Comparison of ENCODE assay signal across 17 cellular contexts in genomic region chr15:56693761-56694160, GRCh38. TPM values are rescaled to one million over a fixed set of nuclear protein-coding genes. Genes with fewer than 3 reads are reported as not detected.
DNase-seq lines count a peak whose midpoint lies in the region; ATAC-seq, FAIRE-seq and TF ChIP-seq lines count a peak whose summit lies in the region.
"Had no signal": no experiment of that assay in that cellular context is flagged by ENCODE, and none has a peak within 500 bp of the region (broad histone marks: within the 10 kb centered on the region; RNA-seq: fewer than 3 reads in every experiment).

No MANE protein-coding gene starts in this region.

- DNase-seq in AG09319 (ENCODE audit: extremely low read depth, low read depth) (peak; percentile 16), GM19239 (ENCODE audit: insufficient read length, low spot score) (no peak), brain microvascular endothelial cell (peak; percentile 3), fibroblast of villous mesenchyme (ENCODE audit: low read depth) (peak; percentile 38), OCI-LY7 (ENCODE audit: low spot score) (no peak), hepatocyte (ENCODE audit: low spot score) (no peak), pancreas (no peak)
- DNase-seq: CD8-positive, alpha-beta T cell; GM23248; NCI-H1048; NCI-H2107; NCI-H69; PC-9; SK-N-SH had no signal

- ATAC-seq in pancreas (no peak), GM21526 (IDR thresholded peaks at IDR 0.05; ENCODE audit: low FRiP score, unreplicated experiment) (no peak)
- ATAC-seq: CD8-positive, alpha-beta T cell; HCT116; Right ventricle myocardium inferior had no signal

- H3K27ac ChIP-seq in brain microvascular endothelial cell: no peak overlapping the region
- no peak overlapping the region for H3K27ac ChIP-seq in OCI-LY7 (ENCODE audit: low read depth, low read length, poor library complexity, severe bottlenecking)
- no peak overlapping the region for H3K27ac ChIP-seq in hepatocyte
- no peak overlapping the region for H3K27ac ChIP-seq in pancreas
- H3K27ac ChIP-seq: GM23248, PC-9 had no signal

- FAIRE-seq in GM19239 (lab: Jason Lieb, UNC): peak; percentile 49
- FAIRE-seq in pancreas (lab: Jason Lieb, UNC): no peak

- H4K20me1 ChIP-seq in OCI-LY7 (ENCODE audit: insufficient read depth, low read length) (no peaks in the 10 kb centered on the region), hepatocyte (ENCODE audit: insufficient read depth, poor library complexity, severe bottlenecking) (no peaks in the 10 kb centered on the region)

- no peaks in the 10 kb centered on the region for H3K9me3 ChIP-seq in OCI-LY7 (ENCODE audit: low read length)
- no peaks in the 10 kb centered on the region for H3K9me3 ChIP-seq in hepatocyte (ENCODE audit: low read depth)
- H3K9me3 ChIP-seq in pancreas: no peaks in the 10 kb centered on the region
- H3K9me3 ChIP-seq: SK-N-SH had no signal

- H3K4me2 ChIP-seq in OCI-LY7 (ENCODE audit: low read length): no peak overlapping the region
- no peak overlapping the region for H3K4me2 ChIP-seq in hepatocyte
- H3K4me2 ChIP-seq: PC-9, SK-N-SH had no signal

- H3K4me1 ChIP-seq in OCI-LY7 (ENCODE audit: insufficient read depth, low read length, poor library complexity, severe bottlenecking): no peaks in the 10 kb centered on the region
- no peaks in the 10 kb centered on the region for H3K4me1 ChIP-seq in hepatocyte (ENCODE audit: insufficient read depth)
- no peaks in the 10 kb centered on the region for H3K4me1 ChIP-seq in pancreas

- H3K79me2 ChIP-seq in OCI-LY7 (ENCODE audit: insufficient read depth, low read depth, low read length) (no peaks in the 10 kb centered on the region), hepatocyte (no peaks in the 10 kb centered on the region)

- intact Hi-C loops in OCI-LY7 (cut with micrococcal nuclease; ENCODE audit: unreplicated experiment): no loop called here
- intact Hi-C loops in pancreas (cut with DNase I): no loop called here

- in situ Hi-C loops in brain microvascular endothelial cell (cut with HindIII; ENCODE audit: low pct_ligation_motif_present, low sequenced_read_pairs): no loop called here

- TF ChIP-seq CTCF in AG09319 (IDR thresholded peaks at IDR 0.05; ENCODE audit: low read depth, low read length) (no peak), brain microvascular endothelial cell (IDR thresholded peaks at IDR 0.05; ENCODE audit: low read depth, low read length, missing control alignments) (no peak), fibroblast of villous mesenchyme (IDR thresholded peaks at IDR 0.05; ENCODE audit: insufficient read depth, low read depth, low read length) (no peak), OCI-LY7 (conservative IDR thresholded peaks at IDR 0.05; ENCODE audit: low read length) (no peak), hepatocyte (IDR thresholded peaks at IDR 0.05; ENCODE audit: poor library complexity) (no peak), pancreas (IDR thresholded peaks at IDR 0.05) (no peak)

- CTCF ChIA-PET in OCI-LY7 (lab: Charles Lee; ENCODE audit: unreplicated experiment): no interaction called here

- no peaks in the 10 kb centered on the region for H3K9me2 ChIP-seq in OCI-LY7 (ENCODE audit: insufficient read depth, low read length)
- no peaks in the 10 kb centered on the region for H3K9me2 ChIP-seq in hepatocyte (replicated peaks; ENCODE audit: insufficient read depth)
- H3K9me2 ChIP-seq: SK-N-SH had no signal

- peaks cover 6% of the 10 kb centered on the region for H3K36me3 ChIP-seq in brain microvascular endothelial cell (replicated peaks)
- H3K36me3 ChIP-seq in OCI-LY7 (ENCODE audit: insufficient read depth, low read length): peaks cover 10% of the 10 kb centered on the region
- no peaks in the 10 kb centered on the region for H3K36me3 ChIP-seq in hepatocyte (replicated peaks; ENCODE audit: insufficient read depth, low read depth)
- H3K36me3 ChIP-seq in pancreas: peaks cover 0 to 5% (median 4%) of the 10 kb centered on the region in 3 donors

- 42% methylated on average over 3 of the region's 3 CpGs for WGBS in hepatocyte (ENCODE audit: low lambda C conversion rate, missing lambda C conversion rate)
- WGBS in pancreas, 2 donors: 70 to 72% methylated on average over 3 of the region's 3 CpGs

- H3K4me3 ChIP-seq in brain microvascular endothelial cell (ENCODE audit: low read depth, low read length) (no peak overlapping the region), fibroblast of villous mesenchyme (ENCODE audit: low read depth, low read length) (no peak overlapping the region), OCI-LY7 (ENCODE audit: low read depth, low read length, poor library complexity, severe bottlenecking) (no peak overlapping the region), hepatocyte (no peak overlapping the region), pancreas (no peak overlapping the region)
- H3K4me3 ChIP-seq: GM23248, PC-9 had no signal

- H2AFZ ChIP-seq in OCI-LY7 (ENCODE audit: low read length) (no peak overlapping the region), hepatocyte (no peak overlapping the region)
- H2AFZ ChIP-seq: GM23248, PC-9 had no signal

- no TSS peak for BruUV-seq in OCI-LY7 (replicated peaks; lab: Mats Ljungman, UMichigan)

- POLR2A ChIA-PET in OCI-LY7 (lab: Charles Lee): interaction anchor here (0.6 to 0.7 kb wide), 3 partner anchors 11 to 549 kb away, joined by 3 read pairs; no protein-coding TSS in a partner anchor

- no peaks in the 10 kb centered on the region for H3K27me3 ChIP-seq in brain microvascular endothelial cell (replicated peaks)
- no peaks in the 10 kb centered on the region for H3K27me3 ChIP-seq in hepatocyte
- no peaks in the 10 kb centered on the region for H3K27me3 ChIP-seq in pancreas

RNA-seq across cellular contexts. Expression of gene ZNF280D, which starts 39.5 kb away (rescaled TPM):
- total RNA-seq in fibroblast of villous mesenchyme (25.8 and 51.8 TPM in 2 replicates), OCI-LY7 (2022) (23.4 and 26.8 TPM in 2 replicates), hepatocyte (0.87 and 1.7 TPM in 2 replicates), pancreas (10 to 100 TPM; 19.2 to 31.6 (median 26.0) TPM)
- total RNA-seq in OCI-LY7 (2014; rRNA removed; shearing (Covaris generic)): 7.1 and 10.7 TPM in 2 replicates
- polyA plus RNA-seq in hepatocyte (0.54 TPM in 1 of 2 replicates, not detected in the other), pancreas (10 to 100 TPM; 13.9 to 17.3 TPM)

Comparison
In these comparisons a context has a peak if more than half of its experiments do, and no peak if none do; other contexts are left out.
1. DNase-seq: peak in AG09319 (single experiment), brain microvascular endothelial cell (single experiment) and fibroblast of villous mesenchyme (single experiment); none in GM19239 (single experiment), OCI-LY7 (single experiment), hepatocyte (single experiment) and pancreas (0 of 6).